ENCODE assay signal across 4 cellular contexts in genomic region chr7:159133072-159133471, GRCh38. TPM values are rescaled to one million over a fixed set of nuclear protein-coding genes. Genes with fewer than 3 reads are reported as not detected.
"Had no signal": no experiment of that assay in that cellular context is flagged by ENCODE, and none has a peak within 500 bp of the region (broad histone marks: within the 10 kb centered on the region; RNA-seq: fewer than 3 reads in every experiment).

No MANE protein-coding gene starts in this region.

RNA-seq across cellular contexts. Expression of gene VIPR2, which starts 11.6 kb away (rescaled TPM):
- total RNA-seq: HT1080, M059J, SK-MEL-5 had no signal
- polyA plus RNA-seq: SK-N-SH had no signal
